Comparison of ENCODE assay signal across 32 cellular contexts in the genomic region with DNA sequence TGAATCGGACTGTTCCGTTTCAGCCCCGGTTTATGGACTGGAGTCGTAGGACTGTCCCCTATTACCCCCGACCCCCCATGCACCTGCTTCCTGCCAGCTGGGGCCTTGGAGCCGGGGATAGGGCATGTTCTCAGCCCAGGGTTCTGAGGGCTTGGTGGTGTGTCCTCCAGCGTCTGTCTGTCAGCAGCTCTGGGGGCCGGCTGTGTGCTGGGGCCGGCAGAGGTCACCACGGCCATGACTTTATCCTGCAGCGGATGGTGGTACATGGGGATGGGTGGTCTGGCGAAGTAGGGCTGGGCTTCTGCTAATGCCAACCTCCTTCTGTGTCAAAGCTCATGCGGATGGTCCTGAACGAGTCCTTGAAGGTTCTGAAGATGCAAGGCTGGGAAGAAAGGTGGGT.
"Had no signal": no experiment of that assay in that cellular context is flagged by ENCODE, and none has a peak within 500 bp of the region (broad histone marks: within the 10 kb centered on the region; RNA-seq: fewer than 3 reads in every experiment).

No MANE protein-coding gene starts in this region.

- DNase-seq: activated B cell treated with CpG ODN at 0.5 μM for 24 hours; activated CD4-positive, alpha-beta memory T cell treated with anti-CD3 and anti-CD28 coated beads, Interleukin-2, amount 10 ng/mL, durations not matched to agents 7 days and 5 days; activated CD4-positive, alpha-beta T cell treated with anti-CD3 and anti-CD28 coated beads for 48 hours; activated CD4-positive, CD25-positive, alpha-beta regulatory T cell treated with anti-CD3 and anti-CD28 coated beads, Interleukin-2, amount 50 U/mL, for 72 hours; activated CD8-positive, alpha-beta memory T cell treated with anti-CD3 and anti-CD28 coated beads for 24 hours; activated gamma-delta T cell; activated naive CD4-positive, alpha-beta T cell treated with Interleukin-2 at 50 U/mL for 16 hours; activated T-cell treated with anti-CD3 and anti-CD28 coated beads, Interleukin-2, amount 50 U/mL, for 1 hour; activated T-cell treated with anti-CD3 and anti-CD28 coated beads, Interleukin-2, amount 50 U/mL, for 72 hours; anterior cingulate cortex; brain microvascular endothelial cell; Kasumi-1; KG1; MG63; NCI-H1048; NCI-H1105 treated with DMSO at 0.1 percent for 48 hours; NCI-H1436; NCI-H1694; NCI-H1930; NCI-H2081 treated with DMSO at 0.1 percent for 48 hours; NCI-H226; NCI-H524 treated with DMSO at 0.1 percent for 48 hours; SIG-M5; T-cell; T-helper 2 cell; T-helper 9 cell had no signal

- ATAC-seq: activated T-cell treated with anti-CD3 and anti-CD28 coated beads, Interleukin-2, amount 50 U/mL, for 72 hours; activated T-helper 17 cell treated with anti-CD3 and anti-CD28 coated beads, Interleukin-2, amount 50 U/mL, for 72 hours; Panc1; SK-N-SH treated with all-trans-retinoic acid at 6 μM for 48 hours; T-cell had no signal

- H3K9me3 Mint-ChIP-seq: activated B cell treated with CpG ODN at 0.5 μM for 24 hours; activated CD4-positive, alpha-beta memory T cell treated with anti-CD3 and anti-CD28 coated beads, Interleukin-2, amount 10 ng/mL, durations not matched to agents 7 days and 5 days; activated naive CD4-positive, alpha-beta T cell treated with anti-CD3 and anti-CD28 coated beads, Interleukin-2, amount 50 U/mL, for 24 hours; activated T-cell treated with anti-CD3 and anti-CD28 coated beads, Interleukin-2, amount 50 U/mL, for 72 hours; activated T-helper 17 cell treated with anti-CD3 and anti-CD28 coated beads, Interleukin-2, amount 50 U/mL, for 72 hours; central memory CD8-positive, alpha-beta T cell; T-cell had no signal

- H3K4me3 Mint-ChIP-seq: activated B cell treated with CpG ODN at 0.5 μM for 24 hours; activated CD4-positive, alpha-beta memory T cell treated with anti-CD3 and anti-CD28 coated beads, Interleukin-2, amount 10 ng/mL, durations not matched to agents 7 days and 5 days; activated naive CD4-positive, alpha-beta T cell treated with anti-CD3 and anti-CD28 coated beads, Interleukin-2, amount 50 U/mL, for 24 hours; activated T-cell treated with anti-CD3 and anti-CD28 coated beads, Interleukin-2, amount 50 U/mL, for 72 hours; activated T-helper 17 cell treated with anti-CD3 and anti-CD28 coated beads, Interleukin-2, amount 50 U/mL, for 72 hours; central memory CD8-positive, alpha-beta T cell; T-cell had no signal

- H3K27ac ChIP-seq: brain microvascular endothelial cell, VCaP had no signal

- H3K27me3 Mint-ChIP-seq: activated B cell treated with CpG ODN at 0.5 μM for 24 hours; activated CD4-positive, alpha-beta memory T cell treated with anti-CD3 and anti-CD28 coated beads, Interleukin-2, amount 10 ng/mL, durations not matched to agents 7 days and 5 days; activated naive CD4-positive, alpha-beta T cell treated with anti-CD3 and anti-CD28 coated beads, Interleukin-2, amount 50 U/mL, for 24 hours; activated T-helper 17 cell treated with anti-CD3 and anti-CD28 coated beads, Interleukin-2, amount 50 U/mL, for 72 hours; central memory CD8-positive, alpha-beta T cell; T-cell had no signal

- H3K27me3 ChIP-seq: brain microvascular endothelial cell, MG63 had no signal

- H3K9me3 ChIP-seq: MG63 had no signal

- H3K4me3 ChIP-seq: MG63 had no signal

- H3K27ac Mint-ChIP-seq: activated B cell treated with CpG ODN at 0.5 μM for 24 hours; activated CD4-positive, alpha-beta memory T cell treated with anti-CD3 and anti-CD28 coated beads, Interleukin-2, amount 10 ng/mL, durations not matched to agents 7 days and 5 days; activated naive CD4-positive, alpha-beta T cell treated with anti-CD3 and anti-CD28 coated beads, Interleukin-2, amount 50 U/mL, for 24 hours; activated T-cell treated with anti-CD3 and anti-CD28 coated beads, Interleukin-2, amount 50 U/mL, for 72 hours; activated T-helper 17 cell treated with anti-CD3 and anti-CD28 coated beads, Interleukin-2, amount 50 U/mL, for 72 hours; T-cell had no signal
